25 cellular contexts compared by ENCODE assay signal in genomic region chr10:36383349-36383748, GRCh38.
"Had no signal": no experiment of that assay in that cellular context is flagged by ENCODE, and none has a peak within 500 bp of the region (broad histone marks: within the 10 kb centered on the region; RNA-seq: fewer than 3 reads in every experiment).

No MANE protein-coding gene starts in this region.

- H3K4me3 Mint-ChIP-seq: activated CD4-positive, alpha-beta memory T cell treated with anti-CD3 and anti-CD28 coated beads for 36 hours; activated naive CD4-positive, alpha-beta T cell treated with anti-CD3 and anti-CD28 coated beads for 36 hours; activated naive CD8-positive, alpha-beta T cell; activated T-helper 17 cell treated with anti-CD3 and anti-CD28 coated beads, Interleukin-2, amount 50 U/mL, for 72 hours; brain; central memory CD8-positive, alpha-beta T cell; T-helper 17 cell; WTC11 had no signal

- H3K27ac Mint-ChIP-seq: activated CD4-positive, alpha-beta memory T cell treated with anti-CD3 and anti-CD28 coated beads for 36 hours; activated naive CD4-positive, alpha-beta T cell treated with anti-CD3 and anti-CD28 coated beads for 36 hours; activated naive CD8-positive, alpha-beta T cell; activated T-helper 17 cell treated with anti-CD3 and anti-CD28 coated beads, Interleukin-2, amount 50 U/mL, for 72 hours; brain; T-helper 17 cell; WTC11 had no signal

- ATAC-seq: activated T-helper 17 cell treated with anti-CD3 and anti-CD28 coated beads, Interleukin-2, amount 50 U/mL, for 72 hours; PC-3; T-helper 17 cell; WTC11 had no signal

- DNase-seq: activated CD4-positive, alpha-beta memory T cell treated with anti-CD3 and anti-CD28 coated beads for 36 hours; activated CD4-positive, alpha-beta T cell treated with anti-CD3 and anti-CD28 coated beads for 48 hours; activated CD4-positive, CD25-positive, alpha-beta regulatory T cell treated with anti-CD3 and anti-CD28 coated beads, Interleukin-2, amount 50 U/mL, for 72 hours; activated gamma-delta T cell; activated naive CD4-positive, alpha-beta T cell treated with anti-CD3 and anti-CD28 coated beads for 36 hours; activated T-cell treated with anti-CD3 and anti-CD28 coated beads for 4 hours; activated T-cell treated with anti-CD3 and anti-CD28 coated beads, Interleukin-2, amount 50 U/mL, for 48 hours; amygdala; KBM-7; MV-4-11; NCI-H1092 treated with DMSO at 0.1 percent for 48 hours; NCI-H1417 treated with DMSO at 0.1 percent for 48 hours; NCI-H1694 treated with DMSO at 0.1 percent for 48 hours; NCI-H2029 treated with DMSO at 0.1 percent for 48 hours; NCI-H345; NCI-H524; PC-3; SHP77 treated with DMSO at 0.1 percent for 48 hours; T-helper 17 cell; T-helper 9 cell had no signal

- H3K27me3 Mint-ChIP-seq: activated CD4-positive, alpha-beta memory T cell treated with anti-CD3 and anti-CD28 coated beads for 36 hours; activated naive CD8-positive, alpha-beta T cell; activated T-helper 17 cell treated with anti-CD3 and anti-CD28 coated beads, Interleukin-2, amount 50 U/mL, for 72 hours; central memory CD8-positive, alpha-beta T cell; T-helper 17 cell had no signal

- H3K36me3 Mint-ChIP-seq: activated CD4-positive, alpha-beta memory T cell treated with anti-CD3 and anti-CD28 coated beads for 36 hours; activated naive CD8-positive, alpha-beta T cell; brain; WTC11 had no signal

- H3K4me1 Mint-ChIP-seq: activated T-helper 17 cell treated with anti-CD3 and anti-CD28 coated beads, Interleukin-2, amount 50 U/mL, for 72 hours; brain; central memory CD8-positive, alpha-beta T cell; T-helper 17 cell; WTC11 had no signal
